In the genomic region with DNA sequence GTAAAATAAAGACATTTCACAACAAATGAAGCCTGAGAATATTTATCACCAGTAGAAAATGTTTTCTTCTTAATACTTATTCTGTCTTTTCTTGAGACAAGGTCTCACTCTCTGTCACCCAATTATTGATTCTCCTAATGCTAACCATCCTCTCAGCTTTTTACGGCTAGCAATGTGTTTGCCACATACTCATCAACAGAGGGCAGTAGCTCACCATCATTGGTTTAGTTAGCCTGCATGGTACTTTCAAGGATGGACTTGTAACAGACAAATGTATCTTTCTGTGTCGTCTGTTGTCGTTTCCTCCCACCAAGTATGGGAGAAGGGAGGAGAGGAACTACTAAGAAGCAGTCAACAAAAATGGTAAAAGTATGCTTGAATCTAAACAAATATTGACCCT, we compare ENCODE assay signal across 8 cellular contexts. TPM values are rescaled to one million over a fixed set of nuclear protein-coding genes. Genes with fewer than 3 reads are reported as not detected.
DNase-seq lines count a peak whose midpoint lies in the region; ATAC-seq lines count a peak whose summit lies in the region.

No MANE protein-coding gene starts in this region.

- no peak overlapping the region for H3K27ac ChIP-seq in aorta (ENCODE audit: low read depth in 1 of 2, low read length in 2 of 2)

- CTCF ChIA-PET in T-cell (lab: Charles Lee) = interaction anchor here (0.5 to 7.2 kb wide), 49 partner anchors 9 to 615 kb away, joined by 3 to 338 read pairs (median 5); a partner anchor contains a TSS

- ATAC-seq in GM18861 (IDR thresholded peaks at IDR 0.05; ENCODE audit: unreplicated experiment) = peak; percentile 79
- peak; percentile 66 for ATAC-seq in HG02973 (IDR thresholded peaks at IDR 0.05; ENCODE audit: unreplicated experiment)
- ATAC-seq in T-cell (replicated peaks in 1 of 4) = peak; percentile 70 to 86 (median 78)
- ATAC-seq in effector memory CD8-positive, alpha-beta T cell (replicated peaks) = peak; percentile 84
- peak; percentile 83 for ATAC-seq in memory B cell (ENCODE audit: low read depth)
- peak; percentile 91 for ATAC-seq in aorta (ENCODE audit: low FRiP score)

- H3K27me3 Mint-ChIP-seq in T-cell = peaks cover 10 to 11% of the 10 kb centered on the region in 2 donors
- H3K27me3 Mint-ChIP-seq in effector memory CD8-positive, alpha-beta T cell = peaks cover 20 to 28% of the 10 kb centered on the region in 2 donors
- peaks cover 15% of the 10 kb centered on the region for H3K27me3 Mint-ChIP-seq in memory B cell

- H3K4me1 ChIP-seq in aorta (ENCODE audit: control insufficient read depth in 1 of 2, insufficient read depth in 2 of 2, low read length in 2 of 2) = no peaks in the 10 kb centered on the region

- no peaks in the 10 kb centered on the region for H3K36me3 Mint-ChIP-seq in T-cell
- no peaks in the 10 kb centered on the region for H3K36me3 Mint-ChIP-seq in effector memory CD8-positive, alpha-beta T cell (ENCODE audit: insufficient read depth)
- H3K36me3 Mint-ChIP-seq in memory B cell = no peaks in the 10 kb centered on the region

- intact Hi-C loops in aorta (cut with DNase I) = loop anchor here (2.0 to 10.0 kb wide), 4 partner anchors 54 to 596 kb away; no protein-coding TSS in a partner anchor

- H3K36me3 ChIP-seq in aorta (ENCODE audit: control insufficient read depth in 1 of 2, insufficient read depth in 2 of 2, low read length in 1 of 2) = no peaks in the 10 kb centered on the region

- H3K27ac Mint-ChIP-seq in T-cell = peak overlapping the region; percentile 23 to 25
- H3K27ac Mint-ChIP-seq in effector memory CD8-positive, alpha-beta T cell = no peak overlapping the region
- no peak overlapping the region for H3K27ac Mint-ChIP-seq in memory B cell

- peaks cover 2% of the 10 kb centered on the region for H3K9me3 ChIP-seq in aorta (ENCODE audit: control insufficient read depth, low read length)

- no peaks in the 10 kb centered on the region for H3K27me3 ChIP-seq in aorta (ENCODE audit: control insufficient read depth in 1 of 2, insufficient read depth in 2 of 2, low read length in 1 of 2)

- POLR2A ChIA-PET in T-cell (lab: Charles Lee) = interaction anchor here in 1 of 2 donors (2.2 kb wide), 1 partner anchor 202 kb away, joined by 7 read pairs; no protein-coding TSS in a partner anchor

- DNase-seq in COLO668 (lab: John Stamatoyannopoulos, UW; ENCODE audit: unreplicated experiment) = peak; percentile 14
- peak; percentile 77 for DNase-seq in NCI-H1694 (lab: John Stamatoyannopoulos, UW)
- peak in 22 of 34 experiments; percentile 7 to 51 (median 20) for DNase-seq in T-cell
- peak; percentile 42 to 51 (median 44) for DNase-seq in effector memory CD8-positive, alpha-beta T cell
- DNase-seq in memory B cell (ENCODE audit: low spot score in 2 of 2) = peak; percentile 26 to 53
- no peak for DNase-seq in aorta

- H3K4me3 ChIP-seq in aorta (ENCODE audit: low read length in 2 of 2) = no peak overlapping the region

- H3K4me3 Mint-ChIP-seq in T-cell (no peak overlapping the region), memory B cell (no peak overlapping the region)
- H3K4me3 Mint-ChIP-seq in effector memory CD8-positive, alpha-beta T cell = no peak overlapping the region

- H3K9me3 Mint-ChIP-seq in T-cell (no peaks in the 10 kb centered on the region), memory B cell (no peaks in the 10 kb centered on the region)
- no peaks in the 10 kb centered on the region for H3K9me3 Mint-ChIP-seq in effector memory CD8-positive, alpha-beta T cell

- peaks cover 10 to 11% (median 10%) of the 10 kb centered on the region in 3 donors for H3K4me1 Mint-ChIP-seq in T-cell
- H3K4me1 Mint-ChIP-seq in effector memory CD8-positive, alpha-beta T cell (ENCODE audit: low read depth in 2 of 2) = peaks cover 4 to 10% of the 10 kb centered on the region in 2 donors
- H3K4me1 Mint-ChIP-seq in memory B cell = peaks cover 10% of the 10 kb centered on the region

- WGBS in aorta, 2 donors = 0% methylated on average over 3 of the region's 3 CpGs

RNA-seq across cellular contexts. Expression of a gene that starts 5.9 kb away (rescaled TPM):
- total RNA-seq in T-cell = 1 to 10 TPM; 5.2 to 8.5 (median 8.0) TPM
- total RNA-seq in aorta = 10 to 100 TPM; 29.4 to 30.5 TPM
- polyA plus RNA-seq in aorta = 10 to 100 TPM; 11.0 to 17.7 TPM

Comparison
In these comparisons a context has a peak if more than half of its experiments do, and no peak if none do; other contexts are left out.
1. DNase-seq: peak in COLO668 (single experiment), NCI-H1694 (single experiment), T-cell (22 of 34), effector memory CD8-positive, alpha-beta T cell (3 of 3) and memory B cell (2 of 2); none in aorta (0 of 2).
2. H3K27ac Mint-ChIP-seq: peak in T-cell (2 of 2); none in effector memory CD8-positive, alpha-beta T cell (0 of 2) and memory B cell (single experiment).
3. Peak in every context shown above with its lines, with median percentiles within 50 percentile points of each other: ATAC-seq.